In the genomic region with DNA sequence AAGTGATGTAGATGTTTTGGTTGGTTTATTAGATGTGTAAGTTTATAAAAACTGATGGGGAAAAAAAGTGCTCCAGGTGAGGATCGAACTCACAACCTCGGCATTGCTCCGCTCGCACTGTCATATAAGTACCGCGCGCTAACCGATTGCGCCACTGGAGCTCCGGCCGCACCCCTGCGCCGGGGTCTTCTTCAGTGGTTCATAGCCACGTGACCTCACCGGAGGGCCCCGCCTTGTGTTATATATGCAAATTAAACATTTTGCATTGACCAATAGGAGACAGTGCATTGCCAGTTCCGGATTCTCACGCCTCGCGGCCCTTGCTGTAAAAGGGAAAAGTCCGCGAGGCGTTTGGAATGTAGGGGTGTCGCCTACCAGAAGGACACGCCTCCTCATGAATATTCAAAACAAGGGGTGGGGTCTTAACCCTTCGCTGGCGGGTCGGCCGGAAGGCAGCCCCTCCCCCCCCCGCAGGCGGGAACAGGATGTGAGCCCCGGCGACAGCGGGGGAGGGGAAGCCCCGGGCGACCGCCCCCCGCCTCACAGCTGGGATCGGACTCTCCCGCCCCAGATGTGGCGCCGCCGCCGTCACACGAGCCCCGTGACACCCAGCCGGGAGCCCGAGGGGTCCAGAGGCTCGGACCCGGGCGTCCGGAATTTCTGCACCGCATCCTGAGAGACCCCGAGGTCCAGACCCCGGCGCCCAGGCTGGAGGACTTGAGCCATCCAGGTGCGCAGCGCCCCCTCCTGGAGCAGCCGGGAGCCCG, we compare ENCODE assay signal across 1 cellular context.
TF ChIP-seq lines count a peak whose summit lies in the region.

A gene with protein sequence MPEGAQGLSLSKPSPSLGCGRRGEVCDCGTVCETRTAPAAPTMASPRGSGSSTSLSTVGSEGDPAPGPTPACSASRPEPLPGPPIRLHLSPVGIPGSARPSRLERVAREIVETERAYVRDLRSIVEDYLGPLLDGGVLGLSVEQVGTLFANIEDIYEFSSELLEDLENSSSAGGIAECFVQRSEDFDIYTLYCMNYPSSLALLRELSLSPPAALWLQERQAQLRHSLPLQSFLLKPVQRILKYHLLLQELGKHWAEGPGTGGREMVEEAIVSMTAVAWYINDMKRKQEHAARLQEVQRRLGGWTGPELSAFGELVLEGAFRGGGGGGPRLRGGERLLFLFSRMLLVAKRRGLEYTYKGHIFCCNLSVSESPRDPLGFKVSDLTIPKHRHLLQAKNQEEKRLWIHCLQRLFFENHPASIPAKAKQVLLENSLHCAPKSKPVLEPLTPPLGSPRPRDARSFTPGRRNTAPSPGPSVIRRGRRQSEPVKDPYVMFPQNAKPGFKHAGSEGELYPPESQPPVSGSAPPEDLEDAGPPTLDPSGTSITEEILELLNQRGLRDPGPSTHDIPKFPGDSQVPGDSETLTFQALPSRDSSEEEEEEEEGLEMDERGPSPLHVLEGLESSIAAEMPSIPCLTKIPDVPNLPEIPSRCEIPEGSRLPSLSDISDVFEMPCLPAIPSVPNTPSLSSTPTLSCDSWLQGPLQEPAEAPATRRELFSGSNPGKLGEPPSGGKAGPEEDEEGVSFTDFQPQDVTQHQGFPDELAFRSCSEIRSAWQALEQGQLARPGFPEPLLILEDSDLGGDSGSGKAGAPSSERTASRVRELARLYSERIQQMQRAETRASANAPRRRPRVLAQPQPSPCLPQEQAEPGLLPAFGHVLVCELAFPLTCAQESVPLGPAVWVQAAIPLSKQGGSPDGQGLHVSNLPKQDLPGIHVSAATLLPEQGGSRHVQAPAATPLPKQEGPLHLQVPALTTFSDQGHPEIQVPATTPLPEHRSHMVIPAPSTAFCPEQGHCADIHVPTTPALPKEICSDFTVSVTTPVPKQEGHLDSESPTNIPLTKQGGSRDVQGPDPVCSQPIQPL (N-terminal part only) (plus strand): TSS at position 570 of the 767 bp plus-strand sequence. CDS start 1,418 bp downstream, outside the sequence.

TF ChIP-seq in SK-N-SH treated with all-trans-retinoic acid at 6 μM for 48 hours, 23 proteins besides CTCF, POLR2A, EP300 and RAD21 (continued from another document):
- TF ChIP-seq, protein P1, sequence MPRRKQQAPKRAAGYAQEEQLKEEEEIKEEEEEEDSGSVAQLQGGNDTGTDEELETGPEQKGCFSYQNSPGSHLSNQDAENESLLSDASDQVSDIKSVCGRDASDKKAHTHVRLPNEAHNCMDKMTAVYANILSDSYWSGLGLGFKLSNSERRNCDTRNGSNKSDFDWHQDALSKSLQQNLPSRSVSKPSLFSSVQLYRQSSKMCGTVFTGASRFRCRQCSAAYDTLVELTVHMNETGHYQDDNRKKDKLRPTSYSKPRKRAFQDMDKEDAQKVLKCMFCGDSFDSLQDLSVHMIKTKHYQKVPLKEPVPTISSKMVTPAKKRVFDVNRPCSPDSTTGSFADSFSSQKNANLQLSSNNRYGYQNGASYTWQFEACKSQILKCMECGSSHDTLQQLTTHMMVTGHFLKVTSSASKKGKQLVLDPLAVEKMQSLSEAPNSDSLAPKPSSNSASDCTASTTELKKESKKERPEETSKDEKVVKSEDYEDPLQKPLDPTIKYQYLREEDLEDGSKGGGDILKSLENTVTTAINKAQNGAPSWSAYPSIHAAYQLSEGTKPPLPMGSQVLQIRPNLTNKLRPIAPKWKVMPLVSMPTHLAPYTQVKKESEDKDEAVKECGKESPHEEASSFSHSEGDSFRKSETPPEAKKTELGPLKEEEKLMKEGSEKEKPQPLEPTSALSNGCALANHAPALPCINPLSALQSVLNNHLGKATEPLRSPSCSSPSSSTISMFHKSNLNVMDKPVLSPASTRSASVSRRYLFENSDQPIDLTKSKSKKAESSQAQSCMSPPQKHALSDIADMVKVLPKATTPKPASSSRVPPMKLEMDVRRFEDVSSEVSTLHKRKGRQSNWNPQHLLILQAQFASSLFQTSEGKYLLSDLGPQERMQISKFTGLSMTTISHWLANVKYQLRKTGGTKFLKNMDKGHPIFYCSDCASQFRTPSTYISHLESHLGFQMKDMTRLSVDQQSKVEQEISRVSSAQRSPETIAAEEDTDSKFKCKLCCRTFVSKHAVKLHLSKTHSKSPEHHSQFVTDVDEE (CRISPR knock-in tag; IDR thresholded peaks at IDR 0.05), result no peak; the same call in none of the 2 replicates
- peak; percentile 79 for TF ChIP-seq GLIS3 (CRISPR knock-in tag; IDR thresholded peaks at IDR 0.05)
TF ChIP-seq in SK-N-SH treated with all-trans-retinoic acid at 6 μM for 48 hours: peak in this region for 12.
